In genomic region chr11:102451041-102451692, GRCh38 we compare ENCODE assay signal across 8 cellular contexts. TPM values are rescaled to one million over a fixed set of nuclear protein-coding genes. Genes with fewer than 3 reads are reported as not detected.
DNase-seq lines count a peak whose midpoint lies in the region; ATAC-seq and TF ChIP-seq lines count a peak whose summit lies in the region.

No MANE protein-coding gene starts in this region.

- H3K27ac ChIP-seq in H9 (ENCODE audit: insufficient read length, low read depth, low read length) (no peak overlapping the region), VCaP (peak overlapping the region; percentile 99)

- H3K9me3 ChIP-seq in H9 (ENCODE audit: control insufficient read depth, low read depth, low read length): no peaks in the 10 kb centered on the region

- no peak overlapping the region for H2BK15ac ChIP-seq in H9 (ENCODE audit: low read depth, low read length)

- no peak overlapping the region for H4K91ac ChIP-seq in H9 (ENCODE audit: insufficient read length, low read depth, low read length)

- no peak overlapping the region for H2BK5ac ChIP-seq in H9 (ENCODE audit: insufficient read length, low read length)

- H3K27me3 Mint-ChIP-seq in H9 (ENCODE audit: low read depth): peaks cover 57% of the 10 kb centered on the region
- H3K27me3 Mint-ChIP-seq in glutamatergic neuron (ENCODE audit: unreplicated experiment): peaks cover 5% of the 10 kb centered on the region

- no peak overlapping the region for H2AFZ ChIP-seq in H9 (ENCODE audit: low read length)

- H2AK5ac ChIP-seq in H9 (ENCODE audit: insufficient read length, low read length): no peak overlapping the region

- H3K27me3 ChIP-seq in H9 (ENCODE audit: insufficient read depth, low read length): peaks cover 7% of the 10 kb centered on the region; the same call in 1 of the 2 replicates

- TF ChIP-seq CTCF in H9 (conservative IDR thresholded peaks at IDR 0.05) (no peak), VCaP (conservative IDR thresholded peaks at IDR 0.05) (no peak), glutamatergic neuron (IDR thresholded peaks at IDR 0.05; ENCODE audit: partially characterized antibody, unreplicated experiment) (no peak)

- no peak overlapping the region for H3K4ac ChIP-seq in H9 (ENCODE audit: low read depth, low read length)

- H3K4me1 Mint-ChIP-seq in H9 (peaks cover 52% of the 10 kb centered on the region in 2 experiments), glutamatergic neuron (ENCODE audit: low read depth, unreplicated experiment) (peaks cover 17% of the 10 kb centered on the region)

- H3K36me3 Mint-ChIP-seq in H9 (ENCODE audit: insufficient read depth in 1 of 3, low read depth in 3 of 3) (peaks cover 1 to 13% (median 10%) of the 10 kb centered on the region in 3 experiments; a peak in 5 of 7 replicates), glutamatergic neuron (ENCODE audit: unreplicated experiment) (no peaks in the 10 kb centered on the region)

- peak overlapping the region; percentile 71 for H3K18ac ChIP-seq in H9 (ENCODE audit: insufficient read length, low read depth, low read length)

- H3K23ac ChIP-seq in H9 (ENCODE audit: insufficient read length, low read depth, low read length): no peak overlapping the region

- DNase-seq in H9 (no peak), glutamatergic neuron (no peak), skeletal muscle cell (ENCODE audit: low read depth) (no peak), DMS53 (lab: John Stamatoyannopoulos, UW) (no peak), DMS53 treated with DMSO at 0.1 percent for 48 hours (lab: John Stamatoyannopoulos, UW; ENCODE audit: unreplicated experiment) (no peak)

- peaks cover 17% of the 10 kb centered on the region for H3K23me2 ChIP-seq in H9 (ENCODE audit: insufficient read length, low read depth, low read length, poor library complexity, severe bottlenecking)

- H3K79me1 ChIP-seq in H9 (ENCODE audit: insufficient read depth, low read depth, low read length, poor library complexity, severe bottlenecking): peaks cover 3% of the 10 kb centered on the region

- ATAC-seq in GM21526 (IDR thresholded peaks at IDR 0.05; ENCODE audit: low FRiP score, unreplicated experiment): no peak
- ATAC-seq in HG02970 (IDR thresholded peaks at IDR 0.05; ENCODE audit: low FRiP score, unreplicated experiment): no peak

- no peak overlapping the region for H2BK120ac ChIP-seq in H9 (ENCODE audit: low read depth, low read length, poor library complexity, severe bottlenecking)

- H3K4me2 ChIP-seq in H9 (ENCODE audit: insufficient read depth, insufficient read length, low read length): peak overlapping the region; percentile 83

- no peak overlapping the region for H2BK12ac ChIP-seq in H9 (ENCODE audit: insufficient read length, low read depth, low read length)

- H3K27ac Mint-ChIP-seq in H9 (no peak overlapping the region), glutamatergic neuron (ENCODE audit: unreplicated experiment) (no peak overlapping the region)

- no peaks in the 10 kb centered on the region for H3K79me2 ChIP-seq in H9 (ENCODE audit: insufficient read depth, low read length)

- no CpG with 5 or more reads among the region's 6 CpGs for WGBS in H9 (ENCODE audit: extremely low coverage, insufficient read length, low lambda C conversion rate)

- H3K9me3 Mint-ChIP-seq in H9 (no peaks in the 10 kb centered on the region; a peak in 1 of 5 replicates), glutamatergic neuron (ENCODE audit: unreplicated experiment) (peaks cover 4% of the 10 kb centered on the region)

- no peaks in the 10 kb centered on the region for H4K20me1 ChIP-seq in H9 (ENCODE audit: control insufficient read depth, insufficient read depth, insufficient read length)

- H3K14ac ChIP-seq in H9 (ENCODE audit: insufficient read depth, low read length): peak overlapping the region; percentile 87; the same call in 1 of the 2 replicates

- no peak overlapping the region for H4K5ac ChIP-seq in H9 (ENCODE audit: insufficient read length, low read depth, low read length)

- H2BK20ac ChIP-seq in H9 (ENCODE audit: low read depth, low read length, poor library complexity, severe bottlenecking): no peak overlapping the region

- peak overlapping the region; percentile 88 for H3K4me3 ChIP-seq in skeletal muscle cell (ENCODE audit: low read depth, low read length)

- H3K9ac ChIP-seq in H9 (ENCODE audit: extremely low read depth, insufficient read length, low read length): peak overlapping the region; percentile 82

- no peak overlapping the region for H3K56ac ChIP-seq in H9 (ENCODE audit: insufficient read length, low read depth, low read length)

- H4K8ac ChIP-seq in H9 (replicated peaks; ENCODE audit: insufficient read length, low read depth, low read length): no peak overlapping the region

- H3T11ph ChIP-seq in H9 (ENCODE audit: low read length): no peak overlapping the region

- H3K4me3 Mint-ChIP-seq in H9 (peak overlapping the region; percentile 92 to 96), glutamatergic neuron (ENCODE audit: unreplicated experiment) (peak overlapping the region; percentile 90)

- peaks cover 3% of the 10 kb centered on the region for H3K4me1 ChIP-seq in H9 (ENCODE audit: insufficient read depth, low read length)

RNA-seq across cellular contexts. Expression of gene TMEM123, which starts 1.4 kb away (rescaled TPM):
- total RNA-seq in H9 (2021) (76.7 and 77.8 TPM in 2 replicates), glutamatergic neuron (ENCODE audit: unreplicated experiment) (18.1 TPM)
